ENCODE assay signal across 11 cellular contexts in the genomic region with DNA sequence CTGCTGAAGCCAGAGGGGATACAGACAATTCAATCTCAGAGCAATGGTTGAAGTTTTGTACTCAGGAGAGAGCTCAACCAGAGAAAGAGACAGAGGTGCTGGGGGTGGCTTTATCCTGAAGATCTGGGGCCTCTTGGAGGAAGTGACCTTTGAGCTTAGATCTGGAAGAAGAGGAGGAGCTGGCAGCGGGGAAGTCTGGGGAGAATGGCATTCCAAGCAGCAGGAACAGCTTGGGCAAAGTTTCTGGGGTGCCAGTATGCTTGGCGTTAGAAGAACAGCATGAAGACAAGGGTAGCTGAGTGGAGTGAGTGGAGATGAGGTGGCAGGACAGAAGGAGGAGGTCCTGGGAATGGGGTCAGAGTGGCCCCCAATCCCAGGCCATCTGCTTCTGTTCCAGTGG. TPM values are rescaled to one million over a fixed set of nuclear protein-coding genes. Genes with fewer than 3 reads are reported as not detected.
DNase-seq lines count a peak whose midpoint lies in the region; ATAC-seq and TF ChIP-seq lines count a peak whose summit lies in the region.
"Had no signal": no experiment of that assay in that cellular context is flagged by ENCODE, and none has a peak within 500 bp of the region (broad histone marks: within the 10 kb centered on the region; RNA-seq: fewer than 3 reads in every experiment).

No MANE protein-coding gene starts in this region.

- no peak overlapping the region for H2AFZ ChIP-seq in mesenchymal stem cell (ENCODE audit: low read depth, low read length)

- H3K27me3 Mint-ChIP-seq in activated naive CD4-positive, alpha-beta T cell treated with anti-CD3 and anti-CD28 coated beads for 36 hours (ENCODE audit: low read depth), result no peaks in the 10 kb centered on the region
- peaks cover 34% of the 10 kb centered on the region for H3K27me3 Mint-ChIP-seq in type B pancreatic cell

- H3K4me1 ChIP-seq in adipocyte (ENCODE audit: control insufficient read depth, insufficient read depth, low read length), result peaks cover 29% of the 10 kb centered on the region
- H3K4me1 ChIP-seq in mesenchymal stem cell (ENCODE audit: control insufficient read depth, insufficient read depth, low read depth, low read length), result peaks cover 23% of the 10 kb centered on the region

- no peak overlapping the region for H3K14ac ChIP-seq in mesenchymal stem cell (ENCODE audit: low read length in 2 of 2)

- CTCF ChIA-PET in activated naive CD4-positive, alpha-beta T cell treated with anti-CD3 and anti-CD28 coated beads for 36 hours (lab: Charles Lee), result interaction anchor here (0.8 to 0.9 kb wide), 2 partner anchors 19 to 45 kb away, joined by 3 to 5 read pairs; no protein-coding TSS in a partner anchor

- H3K4me1 Mint-ChIP-seq in activated naive CD4-positive, alpha-beta T cell treated with anti-CD3 and anti-CD28 coated beads for 36 hours (ENCODE audit: low read depth), result peaks cover 22% of the 10 kb centered on the region
- peaks cover 12% of the 10 kb centered on the region for H3K4me1 Mint-ChIP-seq in type B pancreatic cell (ENCODE audit: unreplicated experiment)

- peak overlapping the region; percentile 61 for H3K4me3 Mint-ChIP-seq in activated naive CD4-positive, alpha-beta T cell treated with anti-CD3 and anti-CD28 coated beads for 36 hours
- peak overlapping the region; percentile 87 for H3K4me3 Mint-ChIP-seq in type B pancreatic cell

- no peak overlapping the region for H2BK5ac ChIP-seq in mesenchymal stem cell (ENCODE audit: low read depth, low read length, poor library complexity, severe bottlenecking)

- ATAC-seq in activated naive CD4-positive, alpha-beta T cell treated with anti-CD3 and anti-CD28 coated beads, Interleukin-2, amount 50 U/mL, for 72 hours, result no peak
- ATAC-seq in HG03342 (IDR thresholded peaks at IDR 0.05; ENCODE audit: unreplicated experiment), result no peak
- no peak for ATAC-seq in HG02623 (IDR thresholded peaks at IDR 0.05; ENCODE audit: unreplicated experiment)

- no peak overlapping the region for H2AK5ac ChIP-seq in mesenchymal stem cell (ENCODE audit: low read length, severe bottlenecking)

- peaks cover 3% of the 10 kb centered on the region for H3K79me1 ChIP-seq in mesenchymal stem cell (replicated peaks; ENCODE audit: low read length, poor library complexity, severe bottlenecking)

- H3K36me3 Mint-ChIP-seq in activated naive CD4-positive, alpha-beta T cell treated with anti-CD3 and anti-CD28 coated beads for 36 hours (ENCODE audit: low read depth), result no peaks in the 10 kb centered on the region
- no peaks in the 10 kb centered on the region for H3K36me3 Mint-ChIP-seq in activated naive CD4-positive, alpha-beta T cell treated with anti-CD3 and anti-CD28 coated beads, Interleukin-2, amount 50 U/mL, for 72 hours
- H3K36me3 Mint-ChIP-seq in type B pancreatic cell, result no peaks in the 10 kb centered on the region

- H2BK15ac ChIP-seq in mesenchymal stem cell (ENCODE audit: low read depth, poor library complexity, severe bottlenecking), result peak overlapping the region; percentile 60

- no peak overlapping the region for H4K91ac ChIP-seq in mesenchymal stem cell (ENCODE audit: low read length)

- H3K27ac ChIP-seq in mesenchymal stem cell (ENCODE audit: low read length, poor library complexity, severe bottlenecking), result no peak overlapping the region
- H3K27ac ChIP-seq: SJCRH30 had no signal

- no peak overlapping the region for H2BK120ac ChIP-seq in mesenchymal stem cell (ENCODE audit: low read depth, low read length)

- no peaks in the 10 kb centered on the region for H3K9me3 Mint-ChIP-seq in activated naive CD4-positive, alpha-beta T cell treated with anti-CD3 and anti-CD28 coated beads for 36 hours
- H3K9me3 Mint-ChIP-seq in activated naive CD4-positive, alpha-beta T cell treated with anti-CD3 and anti-CD28 coated beads, Interleukin-2, amount 50 U/mL, for 72 hours, result no peaks in the 10 kb centered on the region
- H3K9me3 Mint-ChIP-seq in type B pancreatic cell, result no peaks in the 10 kb centered on the region

- no peak overlapping the region for H3K23ac ChIP-seq in mesenchymal stem cell (ENCODE audit: low read length in 2 of 2)

- no peak overlapping the region for H3K4me2 ChIP-seq in mesenchymal stem cell (ENCODE audit: low read length, poor library complexity, severe bottlenecking)

- H3K27ac Mint-ChIP-seq in activated naive CD4-positive, alpha-beta T cell treated with anti-CD3 and anti-CD28 coated beads for 36 hours, result no peak overlapping the region
- H3K27ac Mint-ChIP-seq in activated naive CD4-positive, alpha-beta T cell treated with anti-CD3 and anti-CD28 coated beads, Interleukin-2, amount 50 U/mL, for 72 hours, result no peak overlapping the region
- H3K27ac Mint-ChIP-seq in type B pancreatic cell, result peak overlapping the region; percentile 25

- no peak overlapping the region for H4K8ac ChIP-seq in mesenchymal stem cell (ENCODE audit: low read length)

- no peaks in the 10 kb centered on the region for H3K36me3 ChIP-seq in adipocyte (ENCODE audit: control insufficient read depth, insufficient read depth, low read length, severe bottlenecking)
- H3K36me3 ChIP-seq in mesenchymal stem cell (ENCODE audit: control insufficient read depth in 1 of 2, insufficient read depth in 2 of 2, low read depth in 1 of 2, low read length in 2 of 2), result peaks cover 2 to 5% of the 10 kb centered on the region in 2 experiments
- H3K36me3 ChIP-seq: SJCRH30 had no signal

- H3K27me3 ChIP-seq in adipocyte (replicated peaks; ENCODE audit: control insufficient read depth, insufficient read depth, low read length) (no peaks in the 10 kb centered on the region), mesenchymal stem cell (ENCODE audit: control insufficient read depth in 1 of 2, insufficient read depth in 1 of 2, low read length in 2 of 2) (no peaks in the 10 kb centered on the region)

- no peaks in the 10 kb centered on the region for H3K9me3 ChIP-seq in adipocyte (ENCODE audit: control insufficient read depth, low read length)
- no peaks in the 10 kb centered on the region for H3K9me3 ChIP-seq in mesenchymal stem cell (ENCODE audit: control insufficient read depth, low read length)
- H3K9me3 ChIP-seq: SJCRH30 had no signal

- no peak for DNase-seq in activated naive CD4-positive, alpha-beta T cell treated with anti-CD3 and anti-CD28 coated beads for 36 hours
- DNase-seq in activated naive CD4-positive, alpha-beta T cell treated with anti-CD3 and anti-CD28 coated beads, Interleukin-2, amount 50 U/mL, for 72 hours (ENCODE audit: low spot score in 2 of 2), result no peak
- no peak for DNase-seq in adipocyte (ENCODE audit: low read depth)
- no peak for DNase-seq in mesenchymal stem cell
- DNase-seq in type B pancreatic cell (ENCODE audit: extremely low spot score, unreplicated experiment), result no peak
- no peak for DNase-seq in NCI-H510A (lab: John Stamatoyannopoulos, UW)
- DNase-seq: dermis blood vessel endothelial cell; stimulated activated CD4-positive, alpha-beta T cell treated with anti-CD3 and anti-CD28 coated beads, Interleukin-2, amount 100 ng/mL, for 24 hours had no signal

- peak overlapping the region in 1 of 2 experiments; percentile 19 for H2BK12ac ChIP-seq in mesenchymal stem cell (ENCODE audit: low read length in 2 of 2)

- peak overlapping the region; percentile 87 for H3K9ac ChIP-seq in adipocyte (ENCODE audit: low read length)
- no peak overlapping the region for H3K9ac ChIP-seq in mesenchymal stem cell (ENCODE audit: low read length)

- no peak for TF ChIP-seq CTCF in type B pancreatic cell (conservative IDR thresholded peaks at IDR 0.05)

- H3K4ac ChIP-seq in mesenchymal stem cell (ENCODE audit: low read depth in 1 of 2, low read length in 2 of 2), result no peak overlapping the region

- intact Hi-C loops in activated naive CD4-positive, alpha-beta T cell treated with anti-CD3 and anti-CD28 coated beads for 36 hours (cut with micrococcal nuclease), result no loop called here

- 79% methylated on average over 2 of the region's 2 CpGs for WGBS in mesenchymal stem cell

- no peak overlapping the region for H3K4me3 ChIP-seq in adipocyte (ENCODE audit: low read length)
- H3K4me3 ChIP-seq in mesenchymal stem cell (ENCODE audit: insufficient read depth in 1 of 2, low read depth in 1 of 2, low read length in 2 of 2), result no peak overlapping the region

- H3K18ac ChIP-seq in mesenchymal stem cell (ENCODE audit: low read depth in 1 of 2, low read length in 2 of 2), result no peak overlapping the region

RNA-seq across cellular contexts. Expression of a gene that starts 11.3 kb away (rescaled TPM):
- total RNA-seq in activated naive CD4-positive, alpha-beta T cell treated with anti-CD3 and anti-CD28 coated beads for 36 hours, result 10 to 100 TPM; 12.8 to 13.5 TPM
- 10 to 100 TPM; 19.5 to 54.6 TPM for total RNA-seq in activated naive CD4-positive, alpha-beta T cell treated with anti-CD3 and anti-CD28 coated beads, Interleukin-2, amount 50 U/mL, for 72 hours
- polyA plus RNA-seq in mesenchymal stem cell (2013, experiment 1 of 2), result 4.4 TPM
- 4.7 TPM for polyA plus RNA-seq in mesenchymal stem cell (2013, experiment 2 of 2)
- total RNA-seq in type B pancreatic cell (ENCODE audit: low replicate concordance), result 11.0 and 14.1 TPM in 2 replicates

RNA-seq across cellular contexts. Expression of a gene that starts 22.2 kb away (rescaled TPM):
- total RNA-seq in activated naive CD4-positive, alpha-beta T cell treated with anti-CD3 and anti-CD28 coated beads for 36 hours, result 10 to 100 TPM; 10.1 to 14.4 TPM
- 10 to 100 TPM; 14.6 to 25.0 TPM for total RNA-seq in activated naive CD4-positive, alpha-beta T cell treated with anti-CD3 and anti-CD28 coated beads, Interleukin-2, amount 50 U/mL, for 72 hours
- polyA plus RNA-seq in mesenchymal stem cell (2013, experiment 1 of 2), result 0.19 TPM
- 0.19 TPM for polyA plus RNA-seq in mesenchymal stem cell (2013, experiment 2 of 2)
- not detected in 2 replicates for total RNA-seq in type B pancreatic cell (ENCODE audit: low replicate concordance)
- total RNA-seq: SJCRH30 had no signal

RNA-seq across cellular contexts. Expression of a gene that starts 44.1 kb away (rescaled TPM):
- 10 to 100 TPM; 16.1 to 16.3 TPM for total RNA-seq in activated naive CD4-positive, alpha-beta T cell treated with anti-CD3 and anti-CD28 coated beads for 36 hours
- 10 to 100 TPM; 13.6 to 18.3 TPM for total RNA-seq in activated naive CD4-positive, alpha-beta T cell treated with anti-CD3 and anti-CD28 coated beads, Interleukin-2, amount 50 U/mL, for 72 hours
- 83.2 TPM for polyA plus RNA-seq in mesenchymal stem cell (2013, experiment 1 of 2)
- 80.2 TPM for polyA plus RNA-seq in mesenchymal stem cell (2013, experiment 2 of 2)
- 41.4 and 47.0 TPM in 2 replicates for total RNA-seq in type B pancreatic cell (ENCODE audit: low replicate concordance)
